In the genomic region with DNA sequence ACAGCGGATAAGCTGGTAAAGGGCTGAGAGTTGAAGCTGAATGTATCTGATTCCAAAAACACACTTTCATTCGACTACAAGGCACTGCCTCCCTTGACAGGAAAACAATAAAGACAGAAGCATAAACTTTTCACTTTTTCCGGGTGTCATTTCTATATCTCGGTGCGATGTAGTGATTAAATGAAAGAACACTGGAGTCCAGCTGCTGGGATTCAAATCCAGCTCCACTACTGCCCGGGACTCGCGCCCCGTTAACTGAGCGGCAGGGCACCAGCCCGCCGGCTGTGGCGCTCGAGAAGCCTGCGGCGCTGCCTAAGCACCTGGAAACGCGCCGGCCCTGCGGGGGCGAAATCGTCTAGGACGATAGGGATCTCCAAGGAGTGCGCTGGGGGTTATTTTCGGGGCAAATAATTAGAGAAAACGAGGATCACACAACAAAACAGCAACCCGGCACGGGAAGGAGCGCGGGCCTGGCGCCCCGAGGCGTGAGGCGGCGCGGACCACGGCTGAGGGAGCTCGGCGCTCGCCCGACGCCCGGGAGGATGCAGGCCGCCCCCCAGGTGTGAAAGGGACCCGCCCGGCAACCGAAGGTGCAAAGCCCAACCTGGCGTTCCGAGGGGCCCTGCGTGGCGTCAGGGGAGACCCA, we compare ENCODE assay signal across 1 cellular context.
A peak's percentile ranks its signal among the peaks of the same experiment; 100 is the strongest.
TF ChIP-seq lines count a peak whose summit lies in the region.

No MANE protein-coding gene starts in this region.

TF ChIP-seq in K562, 482 proteins besides CTCF, POLR2A, EP300 and RAD21 (continued from another document and continues in another):
- TF ChIP-seq POLR2G (IDR thresholded peaks at IDR 0.05; ENCODE audit: low read depth, low read length) (no peak), BCOR (IDR thresholded peaks at IDR 0.05) (peak; percentile 17; the same call in 1 of the 2 replicates), NR3C1 (CRISPR knock-in tag; IDR thresholded peaks at IDR 0.05) (peak; percentile 80; the same call in 1 of the 2 replicates), NR1H2 (CRISPR knock-in tag; IDR thresholded peaks at IDR 0.05) (no peak), POLR3G (IDR thresholded peaks at IDR 0.05; ENCODE audit: extremely low read depth, insufficient read length, insufficient replicate concordance) (no peak), CBX1 (IDR thresholded peaks at IDR 0.05; ENCODE audit: low read depth) (peak; percentile 21; the same call in 1 of the 2 replicates), JUN (IDR thresholded peaks at IDR 0.05; ENCODE audit: borderline replicate concordance, low read depth, low read length) (peak; percentile 11; the same call in 1 of the 2 replicates), JUN (CRISPR knock-in tag; IDR thresholded peaks at IDR 0.05; ENCODE audit: borderline replicate concordance) (no peak), CHD1 (IDR thresholded peaks at IDR 0.05; ENCODE audit: low read length) (peak; percentile 86), ASH1L (IDR thresholded peaks at IDR 0.05; ENCODE audit: borderline replicate concordance, low read depth, partially characterized antibody) (no peak), ZBTB1 (CRISPR knock-in tag; IDR thresholded peaks at IDR 0.05; ENCODE audit: borderline replicate concordance, low read depth) (no peak), MTA3 (IDR thresholded peaks at IDR 0.05; ENCODE audit: borderline replicate concordance) (peak; percentile 18; the same call in 1 of the 2 replicates), CXXC5 (CRISPR knock-in tag; IDR thresholded peaks at IDR 0.05) (peak; percentile 75), BRD4 (IDR thresholded peaks at IDR 0.05) (0 out of 2 replicates have a peak, but pooled peaks have one; percentile 1), L3MBTL2 (IDR thresholded peaks at IDR 0.05) (peak; percentile 48), MCM7 (IDR thresholded peaks at IDR 0.05) (no peak), EWSR1 (IDR thresholded peaks at IDR 0.05; ENCODE audit: borderline replicate concordance, low read depth, partially characterized antibody) (no peak), TCF3 (CRISPR knock-in tag; IDR thresholded peaks at IDR 0.05) (0 out of 2 replicates have a peak, but pooled peaks have one; percentile 14), ZNF408 (CRISPR knock-in tag; IDR thresholded peaks at IDR 0.05; ENCODE audit: low read depth) (no peak), SMAD2 (IDR thresholded peaks at IDR 0.05; ENCODE audit: low read depth, low read length) (no peak), JUNB (CRISPR knock-in tag; conservative IDR thresholded peaks at IDR 0.05) (peak; percentile 6; the same call in 1 of the 2 replicates), SMAD4 (CRISPR knock-in tag; conservative IDR thresholded peaks at IDR 0.05) (peak; percentile 86)
- TF ChIP-seq, protein P1, sequence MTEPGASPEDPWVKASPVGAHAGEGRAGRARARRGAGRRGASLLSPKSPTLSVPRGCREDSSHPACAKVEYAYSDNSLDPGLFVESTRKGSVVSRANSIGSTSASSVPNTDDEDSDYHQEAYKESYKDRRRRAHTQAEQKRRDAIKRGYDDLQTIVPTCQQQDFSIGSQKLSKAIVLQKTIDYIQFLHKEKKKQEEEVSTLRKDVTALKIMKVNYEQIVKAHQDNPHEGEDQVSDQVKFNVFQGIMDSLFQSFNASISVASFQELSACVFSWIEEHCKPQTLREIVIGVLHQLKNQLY (CRISPR knock-in tag; conservative IDR thresholded peaks at IDR 0.05): 0 out of 4 replicates have a peak, but pooled peaks of 1 of the 2 experiments have one; percentile 62
- TF ChIP-seq, protein P2, sequence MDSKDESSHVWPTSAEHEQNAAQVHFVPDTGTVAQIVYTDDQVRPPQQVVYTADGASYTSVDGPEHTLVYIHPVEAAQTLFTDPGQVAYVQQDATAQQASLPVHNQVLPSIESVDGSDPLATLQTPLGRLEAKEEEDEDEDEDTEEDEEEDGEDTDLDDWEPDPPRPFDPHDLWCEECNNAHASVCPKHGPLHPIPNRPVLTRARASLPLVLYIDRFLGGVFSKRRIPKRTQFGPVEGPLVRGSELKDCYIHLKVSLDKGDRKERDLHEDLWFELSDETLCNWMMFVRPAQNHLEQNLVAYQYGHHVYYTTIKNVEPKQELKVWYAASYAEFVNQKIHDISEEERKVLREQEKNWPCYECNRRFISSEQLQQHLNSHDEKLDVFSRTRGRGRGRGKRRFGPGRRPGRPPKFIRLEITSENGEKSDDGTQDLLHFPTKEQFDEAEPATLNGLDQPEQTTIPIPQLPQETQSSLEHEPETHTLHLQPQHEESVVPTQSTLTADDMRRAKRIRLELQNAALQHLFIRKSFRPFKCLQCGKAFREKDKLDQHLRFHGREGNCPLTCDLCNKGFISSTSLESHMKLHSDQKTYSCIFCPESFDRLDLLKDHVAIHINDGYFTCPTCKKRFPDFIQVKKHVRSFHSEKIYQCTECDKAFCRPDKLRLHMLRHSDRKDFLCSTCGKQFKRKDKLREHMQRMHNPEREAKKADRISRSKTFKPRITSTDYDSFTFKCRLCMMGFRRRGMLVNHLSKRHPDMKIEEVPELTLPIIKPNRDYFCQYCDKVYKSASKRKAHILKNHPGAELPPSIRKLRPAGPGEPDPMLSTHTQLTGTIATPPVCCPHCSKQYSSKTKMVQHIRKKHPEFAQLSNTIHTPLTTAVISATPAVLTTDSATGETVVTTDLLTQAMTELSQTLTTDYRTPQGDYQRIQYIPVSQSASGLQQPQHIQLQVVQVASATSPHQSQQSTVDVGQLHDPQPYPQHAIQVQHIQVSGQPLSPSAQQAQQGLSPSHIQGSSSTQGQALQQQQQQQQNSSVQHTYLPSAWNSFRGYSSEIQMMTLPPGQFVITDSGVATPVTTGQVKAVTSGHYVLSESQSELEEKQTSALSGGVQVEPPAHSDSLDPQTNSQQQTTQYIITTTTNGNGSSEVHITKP (IDR thresholded peaks at IDR 0.05; ENCODE audit: partially characterized antibody): peak; percentile 4
- TF ChIP-seq, protein P3, sequence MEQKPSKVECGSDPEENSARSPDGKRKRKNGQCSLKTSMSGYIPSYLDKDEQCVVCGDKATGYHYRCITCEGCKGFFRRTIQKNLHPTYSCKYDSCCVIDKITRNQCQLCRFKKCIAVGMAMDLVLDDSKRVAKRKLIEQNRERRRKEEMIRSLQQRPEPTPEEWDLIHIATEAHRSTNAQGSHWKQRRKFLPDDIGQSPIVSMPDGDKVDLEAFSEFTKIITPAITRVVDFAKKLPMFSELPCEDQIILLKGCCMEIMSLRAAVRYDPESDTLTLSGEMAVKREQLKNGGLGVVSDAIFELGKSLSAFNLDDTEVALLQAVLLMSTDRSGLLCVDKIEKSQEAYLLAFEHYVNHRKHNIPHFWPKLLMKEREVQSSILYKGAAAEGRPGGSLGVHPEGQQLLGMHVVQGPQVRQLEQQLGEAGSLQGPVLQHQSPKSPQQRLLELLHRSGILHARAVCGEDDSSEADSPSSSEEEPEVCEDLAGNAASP (IDR thresholded peaks at IDR 0.05): no peak
- TF ChIP-seq, protein P4, sequence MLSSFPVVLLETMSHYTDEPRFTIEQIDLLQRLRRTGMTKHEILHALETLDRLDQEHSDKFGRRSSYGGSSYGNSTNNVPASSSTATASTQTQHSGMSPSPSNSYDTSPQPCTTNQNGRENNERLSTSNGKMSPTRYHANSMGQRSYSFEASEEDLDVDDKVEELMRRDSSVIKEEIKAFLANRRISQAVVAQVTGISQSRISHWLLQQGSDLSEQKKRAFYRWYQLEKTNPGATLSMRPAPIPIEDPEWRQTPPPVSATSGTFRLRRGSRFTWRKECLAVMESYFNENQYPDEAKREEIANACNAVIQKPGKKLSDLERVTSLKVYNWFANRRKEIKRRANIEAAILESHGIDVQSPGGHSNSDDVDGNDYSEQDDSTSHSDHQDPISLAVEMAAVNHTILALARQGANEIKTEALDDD (IDR thresholded peaks at IDR 0.05): no peak; the same call in 1 of the 2 replicates
- TF ChIP-seq, protein P5, sequence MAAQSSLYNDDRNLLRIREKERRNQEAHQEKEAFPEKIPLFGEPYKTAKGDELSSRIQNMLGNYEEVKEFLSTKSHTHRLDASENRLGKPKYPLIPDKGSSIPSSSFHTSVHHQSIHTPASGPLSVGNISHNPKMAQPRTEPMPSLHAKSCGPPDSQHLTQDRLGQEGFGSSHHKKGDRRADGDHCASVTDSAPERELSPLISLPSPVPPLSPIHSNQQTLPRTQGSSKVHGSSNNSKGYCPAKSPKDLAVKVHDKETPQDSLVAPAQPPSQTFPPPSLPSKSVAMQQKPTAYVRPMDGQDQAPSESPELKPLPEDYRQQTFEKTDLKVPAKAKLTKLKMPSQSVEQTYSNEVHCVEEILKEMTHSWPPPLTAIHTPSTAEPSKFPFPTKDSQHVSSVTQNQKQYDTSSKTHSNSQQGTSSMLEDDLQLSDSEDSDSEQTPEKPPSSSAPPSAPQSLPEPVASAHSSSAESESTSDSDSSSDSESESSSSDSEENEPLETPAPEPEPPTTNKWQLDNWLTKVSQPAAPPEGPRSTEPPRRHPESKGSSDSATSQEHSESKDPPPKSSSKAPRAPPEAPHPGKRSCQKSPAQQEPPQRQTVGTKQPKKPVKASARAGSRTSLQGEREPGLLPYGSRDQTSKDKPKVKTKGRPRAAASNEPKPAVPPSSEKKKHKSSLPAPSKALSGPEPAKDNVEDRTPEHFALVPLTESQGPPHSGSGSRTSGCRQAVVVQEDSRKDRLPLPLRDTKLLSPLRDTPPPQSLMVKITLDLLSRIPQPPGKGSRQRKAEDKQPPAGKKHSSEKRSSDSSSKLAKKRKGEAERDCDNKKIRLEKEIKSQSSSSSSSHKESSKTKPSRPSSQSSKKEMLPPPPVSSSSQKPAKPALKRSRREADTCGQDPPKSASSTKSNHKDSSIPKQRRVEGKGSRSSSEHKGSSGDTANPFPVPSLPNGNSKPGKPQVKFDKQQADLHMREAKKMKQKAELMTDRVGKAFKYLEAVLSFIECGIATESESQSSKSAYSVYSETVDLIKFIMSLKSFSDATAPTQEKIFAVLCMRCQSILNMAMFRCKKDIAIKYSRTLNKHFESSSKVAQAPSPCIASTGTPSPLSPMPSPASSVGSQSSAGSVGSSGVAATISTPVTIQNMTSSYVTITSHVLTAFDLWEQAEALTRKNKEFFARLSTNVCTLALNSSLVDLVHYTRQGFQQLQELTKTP (IDR thresholded peaks at IDR 0.05; ENCODE audit: low read depth in 1 of 2, partially characterized antibody in 2 of 2): no peak
- TF ChIP-seq, protein P6, sequence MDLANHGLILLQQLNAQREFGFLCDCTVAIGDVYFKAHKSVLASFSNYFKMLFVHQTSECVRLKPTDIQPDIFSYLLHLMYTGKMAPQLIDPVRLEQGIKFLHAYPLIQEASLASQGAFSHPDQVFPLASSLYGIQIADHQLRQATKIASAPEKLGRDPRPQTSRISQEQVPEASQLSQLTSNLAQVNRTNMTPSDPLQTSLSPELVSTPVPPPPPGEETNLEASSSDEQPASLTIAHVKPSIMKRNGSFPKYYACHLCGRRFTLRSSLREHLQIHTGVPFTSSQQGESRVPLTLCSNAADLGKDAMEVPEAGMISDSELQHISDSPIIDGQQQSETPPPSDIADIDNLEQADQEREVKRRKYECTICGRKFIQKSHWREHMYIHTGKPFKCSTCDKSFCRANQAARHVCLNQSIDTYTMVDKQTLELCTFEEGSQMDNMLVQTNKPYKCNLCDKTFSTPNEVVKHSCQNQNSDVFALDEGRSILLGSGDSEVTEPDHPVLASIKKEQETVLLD (IDR thresholded peaks at IDR 0.05): no peak
- TF ChIP-seq, protein P7, sequence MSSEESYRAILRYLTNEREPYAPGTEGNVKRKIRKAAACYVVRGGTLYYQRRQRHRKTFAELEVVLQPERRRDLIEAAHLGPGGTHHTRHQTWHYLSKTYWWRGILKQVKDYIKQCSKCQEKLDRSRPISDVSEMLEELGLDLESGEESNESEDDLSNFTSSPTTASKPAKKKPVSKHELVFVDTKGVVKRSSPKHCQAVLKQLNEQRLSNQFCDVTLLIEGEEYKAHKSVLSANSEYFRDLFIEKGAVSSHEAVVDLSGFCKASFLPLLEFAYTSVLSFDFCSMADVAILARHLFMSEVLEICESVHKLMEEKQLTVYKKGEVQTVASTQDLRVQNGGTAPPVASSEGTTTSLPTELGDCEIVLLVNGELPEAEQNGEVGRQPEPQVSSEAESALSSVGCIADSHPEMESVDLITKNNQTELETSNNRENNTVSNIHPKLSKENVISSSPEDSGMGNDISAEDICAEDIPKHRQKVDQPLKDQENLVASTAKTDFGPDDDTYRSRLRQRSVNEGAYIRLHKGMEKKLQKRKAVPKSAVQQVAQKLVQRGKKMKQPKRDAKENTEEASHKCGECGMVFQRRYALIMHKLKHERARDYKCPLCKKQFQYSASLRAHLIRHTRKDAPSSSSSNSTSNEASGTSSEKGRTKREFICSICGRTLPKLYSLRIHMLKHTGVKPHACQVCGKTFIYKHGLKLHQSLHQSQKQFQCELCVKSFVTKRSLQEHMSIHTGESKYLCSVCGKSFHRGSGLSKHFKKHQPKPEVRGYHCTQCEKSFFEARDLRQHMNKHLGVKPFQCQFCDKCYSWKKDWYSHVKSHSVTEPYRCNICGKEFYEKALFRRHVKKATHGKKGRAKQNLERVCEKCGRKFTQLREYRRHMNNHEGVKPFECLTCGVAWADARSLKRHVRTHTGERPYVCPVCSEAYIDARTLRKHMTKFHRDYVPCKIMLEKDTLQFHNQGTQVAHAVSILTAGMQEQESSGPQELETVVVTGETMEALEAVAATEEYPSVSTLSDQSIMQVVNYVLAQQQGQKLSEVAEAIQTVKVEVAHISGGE (CRISPR knock-in tag; IDR thresholded peaks at IDR 0.05): peak in 1 of 3 experiments; percentile 12; a peak in 1 of 6 replicates
- TF ChIP-seq, protein P8, sequence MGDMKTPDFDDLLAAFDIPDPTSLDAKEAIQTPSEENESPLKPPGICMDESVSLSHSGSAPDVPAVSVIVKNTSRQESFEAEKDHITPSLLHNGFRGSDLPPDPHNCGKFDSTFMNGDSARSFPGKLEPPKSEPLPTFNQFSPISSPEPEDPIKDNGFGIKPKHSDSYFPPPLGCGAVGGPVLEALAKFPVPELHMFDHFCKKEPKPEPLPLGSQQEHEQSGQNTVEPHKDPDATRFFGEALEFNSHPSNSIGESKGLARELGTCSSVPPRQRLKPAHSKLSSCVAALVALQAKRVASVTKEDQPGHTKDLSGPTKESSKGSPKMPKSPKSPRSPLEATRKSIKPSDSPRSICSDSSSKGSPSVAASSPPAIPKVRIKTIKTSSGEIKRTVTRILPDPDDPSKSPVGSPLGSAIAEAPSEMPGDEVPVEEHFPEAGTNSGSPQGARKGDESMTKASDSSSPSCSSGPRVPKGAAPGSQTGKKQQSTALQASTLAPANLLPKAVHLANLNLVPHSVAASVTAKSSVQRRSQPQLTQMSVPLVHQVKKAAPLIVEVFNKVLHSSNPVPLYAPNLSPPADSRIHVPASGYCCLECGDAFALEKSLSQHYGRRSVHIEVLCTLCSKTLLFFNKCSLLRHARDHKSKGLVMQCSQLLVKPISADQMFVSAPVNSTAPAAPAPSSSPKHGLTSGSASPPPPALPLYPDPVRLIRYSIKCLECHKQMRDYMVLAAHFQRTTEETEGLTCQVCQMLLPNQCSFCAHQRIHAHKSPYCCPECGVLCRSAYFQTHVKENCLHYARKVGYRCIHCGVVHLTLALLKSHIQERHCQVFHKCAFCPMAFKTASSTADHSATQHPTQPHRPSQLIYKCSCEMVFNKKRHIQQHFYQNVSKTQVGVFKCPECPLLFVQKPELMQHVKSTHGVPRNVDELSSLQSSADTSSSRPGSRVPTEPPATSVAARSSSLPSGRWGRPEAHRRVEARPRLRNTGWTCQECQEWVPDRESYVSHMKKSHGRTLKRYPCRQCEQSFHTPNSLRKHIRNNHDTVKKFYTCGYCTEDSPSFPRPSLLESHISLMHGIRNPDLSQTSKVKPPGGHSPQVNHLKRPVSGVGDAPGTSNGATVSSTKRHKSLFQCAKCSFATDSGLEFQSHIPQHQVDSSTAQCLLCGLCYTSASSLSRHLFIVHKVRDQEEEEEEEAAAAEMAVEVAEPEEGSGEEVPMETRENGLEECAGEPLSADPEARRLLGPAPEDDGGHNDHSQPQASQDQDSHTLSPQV (IDR thresholded peaks at IDR 0.05): peak; percentile 28; the same call in 1 of the 2 replicates
